In the genomic region with DNA sequence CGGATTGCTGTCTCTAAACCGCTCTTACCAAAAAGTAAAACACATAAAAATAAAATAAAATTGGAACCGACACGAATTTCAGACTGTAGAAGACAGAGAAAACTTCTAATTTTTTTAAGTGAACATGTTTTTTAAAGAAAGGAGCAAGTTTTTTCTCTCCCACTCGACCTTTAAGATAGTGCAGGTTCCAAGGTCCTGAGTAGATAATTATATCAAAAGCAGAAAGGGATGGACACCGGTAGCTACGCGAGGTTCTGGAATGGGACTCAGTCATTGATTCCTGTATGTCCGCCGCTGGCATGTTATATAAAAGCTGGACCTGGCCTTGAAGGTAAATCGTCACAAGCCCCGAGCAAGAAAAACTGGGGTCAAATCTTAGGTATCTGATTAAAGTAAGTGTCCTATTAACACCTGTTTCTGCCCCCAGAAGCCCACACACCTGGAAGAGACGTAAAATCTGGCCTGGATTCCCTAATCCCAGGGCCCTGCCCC, we compare ENCODE assay signal across 1 cellular context.
TF ChIP-seq lines count a peak whose summit lies in the region.

No MANE protein-coding gene starts in this region.

TF ChIP-seq in HEK293, 187 proteins besides CTCF, POLR2A, EP300 and RAD21 (continued from another document and continues in another):
- TF ChIP-seq SP7 (tag by site-specific recombination; IDR thresholded peaks at IDR 0.05) (no peak), GLIS2 (tag by site-specific recombination; IDR thresholded peaks at IDR 0.05) (no peak), ZNF792 (tag by site-specific recombination; IDR thresholded peaks at IDR 0.05) (no peak), KLF7 (tag by site-specific recombination; IDR thresholded peaks at IDR 0.05; ENCODE audit: borderline replicate concordance) (0 out of 2 replicates have a peak, but pooled peaks have one; percentile 22), TRIM28 (IDR thresholded peaks at IDR 0.05; ENCODE audit: borderline replicate concordance, low read length) (no peak), ZNF629 (tag by site-specific recombination; IDR thresholded peaks at IDR 0.05) (no peak), ZFHX2 (tag by site-specific recombination; conservative IDR thresholded peaks at IDR 0.05) (peak; percentile 50), ZNF600 (tag by site-specific recombination; IDR thresholded peaks at IDR 0.05) (no peak; the same call in 1 of the 2 replicates), KLF1 (tag by site-specific recombination; IDR thresholded peaks at IDR 0.05) (peak; percentile 70; the same call in 1 of the 2 replicates), ZNF302 (tag by site-specific recombination; IDR thresholded peaks at IDR 0.05; ENCODE audit: low read depth) (no peak), OSR2 (tag by site-specific recombination; IDR thresholded peaks at IDR 0.05) (peak; percentile 80), SALL2 (tag by site-specific recombination; IDR thresholded peaks at IDR 0.05; ENCODE audit: borderline replicate concordance) (no peak), ZFP69B (tag by site-specific recombination; IDR thresholded peaks at IDR 0.05) (no peak), ZNF670 (tag by site-specific recombination; IDR thresholded peaks at IDR 0.05; ENCODE audit: low read depth) (no peak), RBAK (tag by site-specific recombination; IDR thresholded peaks at IDR 0.05) (no peak), ZNF157 (tag by site-specific recombination; IDR thresholded peaks at IDR 0.05) (no peak), ZBTB21 (tag by site-specific recombination; IDR thresholded peaks at IDR 0.05) (no peak), ZNF658 (tag by site-specific recombination; IDR thresholded peaks at IDR 0.05) (no peak), ZNF311 (tag by site-specific recombination; IDR thresholded peaks at IDR 0.05; ENCODE audit: borderline replicate concordance) (no peak), GFI1B (tag by site-specific recombination; IDR thresholded peaks at IDR 0.05) (no peak), ZNF785 (tag by site-specific recombination; IDR thresholded peaks at IDR 0.05) (no peak), ZNF664 (tag by site-specific recombination; IDR thresholded peaks at IDR 0.05) (no peak)
- TF ChIP-seq, protein P1, sequence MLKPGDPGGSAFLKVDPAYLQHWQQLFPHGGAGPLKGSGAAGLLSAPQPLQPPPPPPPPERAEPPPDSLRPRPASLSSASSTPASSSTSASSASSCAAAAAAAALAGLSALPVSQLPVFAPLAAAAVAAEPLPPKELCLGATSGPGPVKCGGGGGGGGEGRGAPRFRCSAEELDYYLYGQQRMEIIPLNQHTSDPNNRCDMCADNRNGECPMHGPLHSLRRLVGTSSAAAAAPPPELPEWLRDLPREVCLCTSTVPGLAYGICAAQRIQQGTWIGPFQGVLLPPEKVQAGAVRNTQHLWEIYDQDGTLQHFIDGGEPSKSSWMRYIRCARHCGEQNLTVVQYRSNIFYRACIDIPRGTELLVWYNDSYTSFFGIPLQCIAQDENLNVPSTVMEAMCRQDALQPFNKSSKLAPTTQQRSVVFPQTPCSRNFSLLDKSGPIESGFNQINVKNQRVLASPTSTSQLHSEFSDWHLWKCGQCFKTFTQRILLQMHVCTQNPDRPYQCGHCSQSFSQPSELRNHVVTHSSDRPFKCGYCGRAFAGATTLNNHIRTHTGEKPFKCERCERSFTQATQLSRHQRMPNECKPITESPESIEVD (tag by site-specific recombination; IDR thresholded peaks at IDR 0.05): no peak
- TF ChIP-seq, protein P2, sequence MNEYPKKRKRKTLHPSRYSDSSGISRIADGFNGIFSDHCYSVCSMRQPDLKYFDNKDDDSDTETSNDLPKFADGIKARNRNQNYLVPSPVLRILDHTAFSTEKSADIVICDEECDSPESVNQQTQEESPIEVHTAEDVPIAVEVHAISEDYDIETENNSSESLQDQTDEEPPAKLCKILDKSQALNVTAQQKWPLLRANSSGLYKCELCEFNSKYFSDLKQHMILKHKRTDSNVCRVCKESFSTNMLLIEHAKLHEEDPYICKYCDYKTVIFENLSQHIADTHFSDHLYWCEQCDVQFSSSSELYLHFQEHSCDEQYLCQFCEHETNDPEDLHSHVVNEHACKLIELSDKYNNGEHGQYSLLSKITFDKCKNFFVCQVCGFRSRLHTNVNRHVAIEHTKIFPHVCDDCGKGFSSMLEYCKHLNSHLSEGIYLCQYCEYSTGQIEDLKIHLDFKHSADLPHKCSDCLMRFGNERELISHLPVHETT (tag by site-specific recombination; IDR thresholded peaks at IDR 0.05): no peak
- TF ChIP-seq, protein P3, sequence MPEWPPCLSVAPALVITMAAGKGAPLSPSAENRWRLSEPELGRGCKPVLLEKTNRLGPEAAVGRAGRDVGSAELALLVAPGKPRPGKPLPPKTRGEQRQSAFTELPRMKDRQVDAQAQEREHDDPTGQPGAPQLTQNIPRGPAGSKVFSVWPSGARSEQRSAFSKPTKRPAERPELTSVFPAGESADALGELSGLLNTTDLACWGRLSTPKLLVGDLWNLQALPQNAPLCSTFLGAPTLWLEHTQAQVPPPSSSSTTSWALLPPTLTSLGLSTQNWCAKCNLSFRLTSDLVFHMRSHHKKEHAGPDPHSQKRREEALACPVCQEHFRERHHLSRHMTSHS (tag by site-specific recombination; IDR thresholded peaks at IDR 0.05): no peak
- TF ChIP-seq, protein P4, sequence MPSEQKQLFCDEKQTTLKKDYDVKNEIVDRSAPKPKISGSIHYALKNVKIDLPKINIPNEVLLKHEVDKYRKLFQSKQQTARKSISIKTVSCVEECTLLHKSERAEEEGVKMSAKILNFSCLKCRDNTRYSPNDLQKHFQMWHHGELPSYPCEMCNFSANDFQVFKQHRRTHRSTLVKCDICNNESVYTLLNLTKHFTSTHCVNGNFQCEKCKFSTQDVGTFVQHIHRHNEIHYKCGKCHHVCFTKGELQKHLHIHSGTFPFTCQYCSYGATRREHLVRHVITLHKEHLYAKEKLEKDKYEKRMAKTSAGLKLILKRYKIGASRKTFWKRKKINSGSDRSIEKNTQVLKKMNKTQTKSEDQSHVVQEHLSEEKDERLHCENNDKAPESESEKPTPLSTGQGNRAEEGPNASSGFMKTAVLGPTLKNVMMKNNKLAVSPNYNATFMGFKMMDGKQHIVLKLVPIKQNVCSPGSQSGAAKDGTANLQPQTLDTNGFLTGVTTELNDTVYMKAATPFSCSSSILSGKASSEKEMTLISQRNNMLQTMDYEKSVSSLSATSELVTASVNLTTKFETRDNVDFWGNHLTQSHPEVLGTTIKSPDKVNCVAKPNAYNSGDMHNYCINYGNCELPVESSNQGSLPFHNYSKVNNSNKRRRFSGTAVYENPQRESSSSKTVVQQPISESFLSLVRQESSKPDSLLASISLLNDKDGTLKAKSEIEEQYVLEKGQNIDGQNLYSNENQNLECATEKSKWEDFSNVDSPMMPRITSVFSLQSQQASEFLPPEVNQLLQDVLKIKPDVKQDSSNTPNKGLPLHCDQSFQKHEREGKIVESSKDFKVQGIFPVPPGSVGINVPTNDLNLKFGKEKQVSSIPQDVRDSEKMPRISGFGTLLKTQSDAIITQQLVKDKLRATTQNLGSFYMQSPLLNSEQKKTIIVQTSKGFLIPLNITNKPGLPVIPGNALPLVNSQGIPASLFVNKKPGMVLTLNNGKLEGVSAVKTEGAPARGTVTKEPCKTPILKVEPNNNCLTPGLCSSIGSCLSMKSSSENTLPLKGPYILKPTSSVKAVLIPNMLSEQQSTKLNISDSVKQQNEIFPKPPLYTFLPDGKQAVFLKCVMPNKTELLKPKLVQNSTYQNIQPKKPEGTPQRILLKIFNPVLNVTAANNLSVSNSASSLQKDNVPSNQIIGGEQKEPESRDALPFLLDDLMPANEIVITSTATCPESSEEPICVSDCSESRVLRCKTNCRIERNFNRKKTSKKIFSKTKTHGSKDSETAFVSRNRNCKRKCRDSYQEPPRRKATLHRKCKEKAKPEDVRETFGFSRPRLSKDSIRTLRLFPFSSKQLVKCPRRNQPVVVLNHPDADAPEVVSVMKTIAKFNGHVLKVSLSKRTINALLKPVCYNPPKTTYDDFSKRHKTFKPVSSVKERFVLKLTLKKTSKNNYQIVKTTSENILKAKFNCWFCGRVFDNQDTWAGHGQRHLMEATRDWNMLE (tag by site-specific recombination; conservative IDR thresholded peaks at IDR 0.05; ENCODE audit: low read depth): no peak
- TF ChIP-seq, protein P5, sequence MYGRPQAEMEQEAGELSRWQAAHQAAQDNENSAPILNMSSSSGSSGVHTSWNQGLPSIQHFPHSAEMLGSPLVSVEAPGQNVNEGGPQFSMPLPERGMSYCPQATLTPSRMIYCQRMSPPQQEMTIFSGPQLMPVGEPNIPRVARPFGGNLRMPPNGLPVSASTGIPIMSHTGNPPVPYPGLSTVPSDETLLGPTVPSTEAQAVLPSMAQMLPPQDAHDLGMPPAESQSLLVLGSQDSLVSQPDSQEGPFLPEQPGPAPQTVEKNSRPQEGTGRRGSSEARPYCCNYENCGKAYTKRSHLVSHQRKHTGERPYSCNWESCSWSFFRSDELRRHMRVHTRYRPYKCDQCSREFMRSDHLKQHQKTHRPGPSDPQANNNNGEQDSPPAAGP (tag by site-specific recombination; IDR thresholded peaks at IDR 0.05): 0 out of 2 replicates have a peak, but pooled peaks have one; percentile 5
- TF ChIP-seq, protein P6, sequence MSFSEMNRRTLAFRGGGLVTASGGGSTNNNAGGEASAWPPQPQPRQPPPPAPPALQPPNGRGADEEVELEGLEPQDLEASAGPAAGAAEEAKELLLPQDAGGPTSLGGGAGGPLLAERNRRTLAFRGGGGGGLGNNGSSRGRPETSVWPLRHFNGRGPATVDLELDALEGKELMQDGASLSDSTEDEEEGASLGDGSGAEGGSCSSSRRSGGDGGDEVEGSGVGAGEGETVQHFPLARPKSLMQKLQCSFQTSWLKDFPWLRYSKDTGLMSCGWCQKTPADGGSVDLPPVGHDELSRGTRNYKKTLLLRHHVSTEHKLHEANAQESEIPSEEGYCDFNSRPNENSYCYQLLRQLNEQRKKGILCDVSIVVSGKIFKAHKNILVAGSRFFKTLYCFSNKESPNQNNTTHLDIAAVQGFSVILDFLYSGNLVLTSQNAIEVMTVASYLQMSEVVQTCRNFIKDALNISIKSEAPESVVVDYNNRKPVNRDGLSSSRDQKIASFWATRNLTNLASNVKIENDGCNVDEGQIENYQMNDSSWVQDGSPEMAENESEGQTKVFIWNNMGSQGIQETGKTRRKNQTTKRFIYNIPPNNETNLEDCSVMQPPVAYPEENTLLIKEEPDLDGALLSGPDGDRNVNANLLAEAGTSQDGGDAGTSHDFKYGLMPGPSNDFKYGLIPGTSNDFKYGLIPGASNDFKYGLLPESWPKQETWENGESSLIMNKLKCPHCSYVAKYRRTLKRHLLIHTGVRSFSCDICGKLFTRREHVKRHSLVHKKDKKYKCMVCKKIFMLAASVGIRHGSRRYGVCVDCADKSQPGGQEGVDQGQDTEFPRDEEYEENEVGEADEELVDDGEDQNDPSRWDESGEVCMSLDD (tag by site-specific recombination; IDR thresholded peaks at IDR 0.05): no peak
- TF ChIP-seq, protein P7, sequence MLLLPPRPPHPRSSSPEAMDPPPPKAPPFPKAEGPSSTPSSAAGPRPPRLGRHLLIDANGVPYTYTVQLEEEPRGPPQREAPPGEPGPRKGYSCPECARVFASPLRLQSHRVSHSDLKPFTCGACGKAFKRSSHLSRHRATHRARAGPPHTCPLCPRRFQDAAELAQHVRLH (tag by site-specific recombination; IDR thresholded peaks at IDR 0.05): no peak
- TF ChIP-seq, protein P8, sequence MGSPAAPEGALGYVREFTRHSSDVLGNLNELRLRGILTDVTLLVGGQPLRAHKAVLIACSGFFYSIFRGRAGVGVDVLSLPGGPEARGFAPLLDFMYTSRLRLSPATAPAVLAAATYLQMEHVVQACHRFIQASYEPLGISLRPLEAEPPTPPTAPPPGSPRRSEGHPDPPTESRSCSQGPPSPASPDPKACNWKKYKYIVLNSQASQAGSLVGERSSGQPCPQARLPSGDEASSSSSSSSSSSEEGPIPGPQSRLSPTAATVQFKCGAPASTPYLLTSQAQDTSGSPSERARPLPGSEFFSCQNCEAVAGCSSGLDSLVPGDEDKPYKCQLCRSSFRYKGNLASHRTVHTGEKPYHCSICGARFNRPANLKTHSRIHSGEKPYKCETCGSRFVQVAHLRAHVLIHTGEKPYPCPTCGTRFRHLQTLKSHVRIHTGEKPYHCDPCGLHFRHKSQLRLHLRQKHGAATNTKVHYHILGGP (tag by site-specific recombination; IDR thresholded peaks at IDR 0.05): no peak
- TF ChIP-seq, protein P9, sequence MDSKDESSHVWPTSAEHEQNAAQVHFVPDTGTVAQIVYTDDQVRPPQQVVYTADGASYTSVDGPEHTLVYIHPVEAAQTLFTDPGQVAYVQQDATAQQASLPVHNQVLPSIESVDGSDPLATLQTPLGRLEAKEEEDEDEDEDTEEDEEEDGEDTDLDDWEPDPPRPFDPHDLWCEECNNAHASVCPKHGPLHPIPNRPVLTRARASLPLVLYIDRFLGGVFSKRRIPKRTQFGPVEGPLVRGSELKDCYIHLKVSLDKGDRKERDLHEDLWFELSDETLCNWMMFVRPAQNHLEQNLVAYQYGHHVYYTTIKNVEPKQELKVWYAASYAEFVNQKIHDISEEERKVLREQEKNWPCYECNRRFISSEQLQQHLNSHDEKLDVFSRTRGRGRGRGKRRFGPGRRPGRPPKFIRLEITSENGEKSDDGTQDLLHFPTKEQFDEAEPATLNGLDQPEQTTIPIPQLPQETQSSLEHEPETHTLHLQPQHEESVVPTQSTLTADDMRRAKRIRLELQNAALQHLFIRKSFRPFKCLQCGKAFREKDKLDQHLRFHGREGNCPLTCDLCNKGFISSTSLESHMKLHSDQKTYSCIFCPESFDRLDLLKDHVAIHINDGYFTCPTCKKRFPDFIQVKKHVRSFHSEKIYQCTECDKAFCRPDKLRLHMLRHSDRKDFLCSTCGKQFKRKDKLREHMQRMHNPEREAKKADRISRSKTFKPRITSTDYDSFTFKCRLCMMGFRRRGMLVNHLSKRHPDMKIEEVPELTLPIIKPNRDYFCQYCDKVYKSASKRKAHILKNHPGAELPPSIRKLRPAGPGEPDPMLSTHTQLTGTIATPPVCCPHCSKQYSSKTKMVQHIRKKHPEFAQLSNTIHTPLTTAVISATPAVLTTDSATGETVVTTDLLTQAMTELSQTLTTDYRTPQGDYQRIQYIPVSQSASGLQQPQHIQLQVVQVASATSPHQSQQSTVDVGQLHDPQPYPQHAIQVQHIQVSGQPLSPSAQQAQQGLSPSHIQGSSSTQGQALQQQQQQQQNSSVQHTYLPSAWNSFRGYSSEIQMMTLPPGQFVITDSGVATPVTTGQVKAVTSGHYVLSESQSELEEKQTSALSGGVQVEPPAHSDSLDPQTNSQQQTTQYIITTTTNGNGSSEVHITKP (tag by site-specific recombination; IDR thresholded peaks at IDR 0.05): no peak
- TF ChIP-seq, protein P10, sequence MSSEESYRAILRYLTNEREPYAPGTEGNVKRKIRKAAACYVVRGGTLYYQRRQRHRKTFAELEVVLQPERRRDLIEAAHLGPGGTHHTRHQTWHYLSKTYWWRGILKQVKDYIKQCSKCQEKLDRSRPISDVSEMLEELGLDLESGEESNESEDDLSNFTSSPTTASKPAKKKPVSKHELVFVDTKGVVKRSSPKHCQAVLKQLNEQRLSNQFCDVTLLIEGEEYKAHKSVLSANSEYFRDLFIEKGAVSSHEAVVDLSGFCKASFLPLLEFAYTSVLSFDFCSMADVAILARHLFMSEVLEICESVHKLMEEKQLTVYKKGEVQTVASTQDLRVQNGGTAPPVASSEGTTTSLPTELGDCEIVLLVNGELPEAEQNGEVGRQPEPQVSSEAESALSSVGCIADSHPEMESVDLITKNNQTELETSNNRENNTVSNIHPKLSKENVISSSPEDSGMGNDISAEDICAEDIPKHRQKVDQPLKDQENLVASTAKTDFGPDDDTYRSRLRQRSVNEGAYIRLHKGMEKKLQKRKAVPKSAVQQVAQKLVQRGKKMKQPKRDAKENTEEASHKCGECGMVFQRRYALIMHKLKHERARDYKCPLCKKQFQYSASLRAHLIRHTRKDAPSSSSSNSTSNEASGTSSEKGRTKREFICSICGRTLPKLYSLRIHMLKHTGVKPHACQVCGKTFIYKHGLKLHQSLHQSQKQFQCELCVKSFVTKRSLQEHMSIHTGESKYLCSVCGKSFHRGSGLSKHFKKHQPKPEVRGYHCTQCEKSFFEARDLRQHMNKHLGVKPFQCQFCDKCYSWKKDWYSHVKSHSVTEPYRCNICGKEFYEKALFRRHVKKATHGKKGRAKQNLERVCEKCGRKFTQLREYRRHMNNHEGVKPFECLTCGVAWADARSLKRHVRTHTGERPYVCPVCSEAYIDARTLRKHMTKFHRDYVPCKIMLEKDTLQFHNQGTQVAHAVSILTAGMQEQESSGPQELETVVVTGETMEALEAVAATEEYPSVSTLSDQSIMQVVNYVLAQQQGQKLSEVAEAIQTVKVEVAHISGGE (tag by site-specific recombination; conservative IDR thresholded peaks at IDR 0.05; ENCODE audit: low read depth): no peak
